Comparison of ENCODE assay signal across 9 cellular contexts in genomic region chr5:35320029-35320428, GRCh38.
DNase-seq lines count a peak whose midpoint lies in the region; ATAC-seq and TF ChIP-seq lines count a peak whose summit lies in the region.
"Had no signal": no experiment of that assay in that cellular context is flagged by ENCODE, and none has a peak within 500 bp of the region (broad histone marks: within the 10 kb centered on the region; RNA-seq: fewer than 3 reads in every experiment).

No MANE protein-coding gene starts in this region.

- H2AFZ ChIP-seq in smooth muscle cell (ENCODE audit: low read depth), result peak overlapping the region; percentile 24

- H3K4me1 ChIP-seq in smooth muscle cell (ENCODE audit: low read depth), result peaks cover 17% of the 10 kb centered on the region
- no peaks in the 10 kb centered on the region for H3K4me1 ChIP-seq in tibial artery

- H3K9ac ChIP-seq in smooth muscle cell (ENCODE audit: low read depth), result no peak overlapping the region

- 81% methylated on average over 3 of the region's 3 CpGs for WGBS in smooth muscle cell (ENCODE audit: low lambda C conversion rate)

- ATAC-seq in GM19043 (IDR thresholded peaks at IDR 0.05; ENCODE audit: low read depth, unreplicated experiment) (peak; percentile 6), GM21786 (IDR thresholded peaks at IDR 0.05; ENCODE audit: unreplicated experiment) (peak; percentile 10), HG03342 (IDR thresholded peaks at IDR 0.05; ENCODE audit: unreplicated experiment) (peak; percentile 24)

- no peaks in the 10 kb centered on the region for H4K20me1 ChIP-seq in smooth muscle cell (ENCODE audit: low read depth)

- TF ChIP-seq CTCF in smooth muscle cell (IDR thresholded peaks at IDR 0.05; ENCODE audit: borderline replicate concordance, insufficient read depth, poor library complexity, severe bottlenecking), result no peak
- no peak for TF ChIP-seq CTCF in tibial artery (IDR thresholded peaks at IDR 0.05)

- H3K27me3 ChIP-seq in smooth muscle cell (ENCODE audit: low read depth) (no peaks in the 10 kb centered on the region), tibial artery (no peaks in the 10 kb centered on the region)

- H3K9me3 ChIP-seq in smooth muscle cell (replicated peaks; ENCODE audit: low read depth) (no peaks in the 10 kb centered on the region), tibial artery (no peaks in the 10 kb centered on the region)

- H3K79me2 ChIP-seq in smooth muscle cell (ENCODE audit: low read depth), result no peaks in the 10 kb centered on the region

- intact Hi-C loops in posterior cingulate gyrus (cut with DNase I), result no loop called here
- intact Hi-C loops in tibial artery (cut with DNase I; ENCODE audit: low total_unique reads), result no loop called here

- H3K4me3 ChIP-seq in smooth muscle cell (no peak overlapping the region), tibial artery (no peak overlapping the region)

- DNase-seq in smooth muscle cell (lab: John Stamatoyannopoulos, UW; ENCODE audit: unreplicated experiment) (no peak), posterior cingulate gyrus (no peak), A172 (ENCODE audit: low spot score) (no peak), tibial artery (no peak)
- DNase-seq: cortex of kidney, NCI-H82 had no signal

- peak overlapping the region; percentile 64 for H3K4me2 ChIP-seq in smooth muscle cell

- H3F3A ChIP-seq in smooth muscle cell (ENCODE audit: low read depth), result no peaks in the 10 kb centered on the region

- H3K27ac ChIP-seq in smooth muscle cell (ENCODE audit: low read depth) (peak overlapping the region; percentile 82), tibial artery (no peak overlapping the region)

- H3K36me3 ChIP-seq in smooth muscle cell (ENCODE audit: low read depth), result no peaks in the 10 kb centered on the region
- H3K36me3 ChIP-seq in tibial artery, result no peaks in the 10 kb centered on the region
